8 cellular contexts compared by ENCODE assay signal in the genomic region with DNA sequence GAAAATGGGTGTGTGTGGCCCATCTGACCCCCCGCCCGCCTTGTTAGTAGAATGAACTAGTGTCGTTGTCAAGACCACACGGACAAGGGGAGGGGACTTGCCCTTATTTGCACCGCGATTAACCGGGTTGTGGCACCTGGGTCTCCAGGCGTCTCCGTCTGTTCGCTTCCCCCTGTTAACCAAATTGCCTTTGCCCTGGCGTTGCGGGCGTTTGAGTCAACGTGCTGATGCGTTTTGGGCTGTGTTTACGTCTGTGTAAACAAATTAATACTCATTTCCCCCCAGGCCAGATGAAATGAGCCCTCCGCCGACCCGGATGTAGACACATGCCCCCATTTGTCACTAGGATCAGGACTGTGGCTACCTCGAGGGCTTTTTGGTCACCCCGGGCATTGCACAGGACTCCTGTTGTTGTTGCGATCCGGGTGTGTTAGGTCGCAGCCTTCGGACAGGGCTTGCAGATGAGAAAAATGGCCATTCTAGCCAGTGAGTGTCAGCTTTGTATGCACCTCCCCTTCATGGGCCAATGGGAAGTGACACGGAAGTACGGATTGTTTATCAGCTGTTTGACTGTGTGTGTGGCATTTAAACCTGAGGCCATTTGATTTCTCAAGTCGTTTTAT. TPM values are rescaled to one million over a fixed set of nuclear protein-coding genes. Genes with fewer than 3 reads are reported as not detected.
DNase-seq lines count a peak whose midpoint lies in the region; ATAC-seq and TF ChIP-seq lines count a peak whose summit lies in the region.

No MANE protein-coding gene starts in this region.

- H4K5ac ChIP-seq in mesendoderm (ENCODE audit: low read length) = no peak overlapping the region

- no peaks in the 10 kb centered on the region for H3K27me3 Mint-ChIP-seq in CD4-positive, alpha-beta T cell

- no peak for TF ChIP-seq CTCF in CD4-positive, alpha-beta T cell (IDR thresholded peaks at IDR 0.05)

- H3K4ac ChIP-seq in mesendoderm (ENCODE audit: low read depth, low read length) = no peak overlapping the region

- H2BK120ac ChIP-seq in mesendoderm (ENCODE audit: low read depth, low read length) = no peak overlapping the region

- peak overlapping the region; percentile 96 for H3K4me3 Mint-ChIP-seq in CD4-positive, alpha-beta T cell

- no peak overlapping the region for H2BK15ac ChIP-seq in mesendoderm (replicated peaks; ENCODE audit: low read depth)

- DNase-seq in CD4-positive, alpha-beta T cell = peak; percentile 36 to 63 (median 48)
- DNase-seq in NCI-H82 treated with DMSO at 0.1 percent for 48 hours (lab: John Stamatoyannopoulos, UW; ENCODE audit: unreplicated experiment) (peak; percentile 32), mesendoderm (peak; percentile 90)
- DNase-seq in activated CD8-positive, alpha-beta memory T cell treated with anti-CD3 and anti-CD28 coated beads for 1 hour (ENCODE audit: extremely low read depth in 1 of 2, low read depth in 1 of 2) = peak; percentile 32 to 36
- DNase-seq in stimulated activated CD8-positive, alpha-beta memory T cell treated with anti-CD3 and anti-CD28 coated beads, Interleukin-15, amount 100 ng/mL, for 1 hour (ENCODE audit: low read depth) = peak; percentile 27

- H3K27ac ChIP-seq in CD4-positive, alpha-beta T cell (ENCODE audit: low read depth, low read length) = peak overlapping the region; percentile 98
- peak overlapping the region; percentile 13 for H3K27ac ChIP-seq in mesendoderm (ENCODE audit: low read depth, low read length)

- no peak overlapping the region for H2BK5ac ChIP-seq in mesendoderm (ENCODE audit: low read length)

- intact Hi-C loops in CD4-positive, alpha-beta T cell (cut with DNase I, micrococcal nuclease) = loop anchor here (1.0 to 10.0 kb wide), 6 partner anchors 22 to 1500 kb away; a partner anchor contains a TSS

- H3K27me3 ChIP-seq in CD4-positive, alpha-beta T cell (ENCODE audit: control insufficient read depth, insufficient read depth, low read length) = no peaks in the 10 kb centered on the region
- H3K27me3 ChIP-seq in endocrine pancreas (ENCODE audit: control insufficient read depth, insufficient read depth, low read length) = no peaks in the 10 kb centered on the region
- no peaks in the 10 kb centered on the region for H3K27me3 ChIP-seq in mesendoderm (ENCODE audit: insufficient read depth, low read length, poor library complexity)

- H3K79me2 ChIP-seq in mesendoderm (ENCODE audit: control insufficient read depth, insufficient read depth, low read length) = peaks cover 13% of the 10 kb centered on the region

- peaks cover 6% of the 10 kb centered on the region for H3K79me1 ChIP-seq in mesendoderm (ENCODE audit: low read length)

- H3K9me3 ChIP-seq in CD4-positive, alpha-beta T cell (ENCODE audit: control insufficient read depth, low read length) = no peaks in the 10 kb centered on the region
- no peaks in the 10 kb centered on the region for H3K9me3 ChIP-seq in endocrine pancreas (ENCODE audit: control insufficient read depth, low read length)

- peak; percentile 64 for ATAC-seq in CD4-positive, alpha-beta T cell (ENCODE audit: poor library complexity)
- ATAC-seq in GM19395 (IDR thresholded peaks at IDR 0.05; ENCODE audit: unreplicated experiment) (peak; percentile 85), HG03558 (IDR thresholded peaks at IDR 0.05; ENCODE audit: extremely low read depth, unreplicated experiment) (peak; percentile 85)

- H3K56ac ChIP-seq in mesendoderm (ENCODE audit: low read length) = peak overlapping the region; percentile 97

- H3K4me3 ChIP-seq in endocrine pancreas (ENCODE audit: control insufficient read depth, insufficient read depth, low read length) (peak overlapping the region; percentile 92), mesendoderm (ENCODE audit: low read length) (peak overlapping the region; percentile 63)

- H3K9ac ChIP-seq in endocrine pancreas (ENCODE audit: control insufficient read depth, insufficient read depth, low read length) = peak overlapping the region; percentile 98
- peak overlapping the region; percentile 94 for H3K9ac ChIP-seq in mesendoderm (ENCODE audit: low read length)

- no peak overlapping the region for H2AK5ac ChIP-seq in mesendoderm (ENCODE audit: low read length)

- peaks cover 53% of the 10 kb centered on the region for H3K4me1 Mint-ChIP-seq in CD4-positive, alpha-beta T cell (ENCODE audit: low read depth)

- H3K9me3 Mint-ChIP-seq in CD4-positive, alpha-beta T cell = no peaks in the 10 kb centered on the region

- no peak overlapping the region for H3K23ac ChIP-seq in mesendoderm (ENCODE audit: low read length)

- no CpG with 5 or more reads among the region's 28 CpGs for WGBS in mesendoderm (ENCODE audit: extremely low coverage, insufficient coverage, low lambda C conversion rate)

- H3K4me2 ChIP-seq in mesendoderm (ENCODE audit: low read length) = peak overlapping the region; percentile 47

- H3K18ac ChIP-seq in mesendoderm (ENCODE audit: low read length) = no peak overlapping the region

- CTCF ChIA-PET in CD4-positive, alpha-beta T cell (lab: Charles Lee) = interaction anchor here (0.5 to 3.2 kb wide), 4 partner anchors 15 to 75 kb away, joined by 3 to 13 read pairs (median 4); no protein-coding TSS in a partner anchor

- H4K8ac ChIP-seq in mesendoderm (ENCODE audit: low read depth, low read length) = no peak overlapping the region

- H3K27ac Mint-ChIP-seq in CD4-positive, alpha-beta T cell = peak overlapping the region; percentile 96

- H3K4me1 ChIP-seq in endocrine pancreas (ENCODE audit: control insufficient read depth, insufficient read depth, low read length) = peaks cover 12% of the 10 kb centered on the region
- peaks cover 3% of the 10 kb centered on the region for H3K4me1 ChIP-seq in mesendoderm (ENCODE audit: control insufficient read depth, low read depth, low read length)

- peaks cover 53% of the 10 kb centered on the region for H3K36me3 Mint-ChIP-seq in CD4-positive, alpha-beta T cell (ENCODE audit: low read depth)

- no peaks in the 10 kb centered on the region for H3K36me3 ChIP-seq in endocrine pancreas (ENCODE audit: control insufficient read depth, insufficient read depth, low read length)
- H3K36me3 ChIP-seq in mesendoderm (ENCODE audit: control insufficient read depth, insufficient read depth, low read length) = no peaks in the 10 kb centered on the region

- POLR2A ChIA-PET in CD4-positive, alpha-beta T cell (lab: Charles Lee) = interaction anchor here (0.6 to 8.6 kb wide), 14 partner anchors 11 to 111 kb away, joined by 3 to 436 read pairs (median 5); a partner anchor contains a TSS

RNA-seq across cellular contexts. Expression of a gene that starts 0.9 kb away (rescaled TPM):
- 100 to 1,000 TPM; 102 TPM for total RNA-seq in CD4-positive, alpha-beta T cell
- polyA plus RNA-seq in mesendoderm (2013, experiment 1 of 2) = 6.2 TPM
- polyA plus RNA-seq in mesendoderm (2013, experiment 2 of 2) = 5.9 TPM

Comparison
In these comparisons a context has a peak if more than half of its experiments do, and no peak if none do; other contexts are left out.
1. Peak in every context shown above with its lines: DNase-seq, ATAC-seq, H3K4me3 ChIP-seq and H3K27ac ChIP-seq.
2. DNase-seq: peak in every context shown above with its lines; median percentile 90 in mesendoderm; 48 in CD4-positive, alpha-beta T cell; 34 in activated CD8-positive, alpha-beta memory T cell treated with anti-CD3 and anti-CD28 coated beads for 1 hour; 32 in NCI-H82 treated with DMSO at 0.1 percent for 48 hours; 27 in stimulated activated CD8-positive, alpha-beta memory T cell treated with anti-CD3 and anti-CD28 coated beads, Interleukin-15, amount 100 ng/mL, for 1 hour.